In the genomic region with DNA sequence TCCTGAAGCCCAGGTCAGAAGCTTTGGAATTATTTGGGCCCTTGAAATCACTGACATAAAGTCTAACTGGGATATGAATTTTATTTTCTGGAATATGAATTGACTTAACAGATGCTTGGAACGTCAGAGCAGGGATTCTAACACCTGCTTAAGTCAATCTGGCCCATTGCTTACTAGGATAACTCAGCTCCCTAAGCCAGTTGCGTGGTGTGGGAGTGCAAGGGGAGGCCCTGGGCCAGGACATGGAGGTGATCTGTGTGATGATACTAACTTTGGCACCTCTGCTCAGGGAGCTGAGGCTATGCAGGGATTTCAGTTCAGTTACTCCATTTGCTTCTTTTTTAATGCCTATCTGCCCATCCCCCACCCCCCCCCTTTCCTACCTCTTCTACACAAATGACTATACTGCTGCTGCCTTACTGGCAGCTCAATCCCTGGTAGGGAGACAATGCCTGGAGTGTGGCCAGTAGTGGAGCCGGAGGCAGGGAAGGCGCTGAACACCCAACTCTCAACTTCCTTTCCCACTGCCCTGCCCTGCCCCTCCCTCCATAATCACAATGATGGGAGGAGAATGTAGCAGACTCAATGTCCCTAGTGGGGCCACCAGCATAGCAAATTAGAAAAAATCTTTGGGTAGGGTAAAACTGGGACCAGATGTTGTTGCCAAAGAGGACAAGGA, we compare ENCODE assay signal across 12 cellular contexts. TPM values are rescaled to one million over a fixed set of nuclear protein-coding genes. Genes with fewer than 3 reads are reported as not detected.
DNase-seq lines count a peak whose midpoint lies in the region; ATAC-seq, FAIRE-seq and TF ChIP-seq lines count a peak whose summit lies in the region.
"Had no signal": no experiment of that assay in that cellular context is flagged by ENCODE, and none has a peak within 500 bp of the region (broad histone marks: within the 10 kb centered on the region; RNA-seq: fewer than 3 reads in every experiment).

No MANE protein-coding gene starts in this region.

- H3K4me2 ChIP-seq in HepG2 (ENCODE audit: low read depth, low read length): no peak overlapping the region

- DNase-seq in right lobe of liver (no peak), HepG2 (ENCODE audit: low spot score) (no peak), fibroblast of pulmonary artery (ENCODE audit: low read depth) (peak; percentile 78), SKM-1 (lab: John Stamatoyannopoulos, UW; ENCODE audit: unreplicated experiment) (no peak), NAMALWA (ENCODE audit: low spot score) (no peak), SIG-M5 (lab: John Stamatoyannopoulos, UW) (no peak)
- DNase-seq: DMS79 treated with DMSO at 0.1 percent for 48 hours; endodermal cell; MM.1S; stimulated activated CD4-positive, alpha-beta T cell treated with anti-CD3 and anti-CD28 coated beads, Interleukin-12 subunit alpha, Interleukin-12 subunit beta, amount 100 ng/mL, for 4 hours had no signal

- intact Hi-C loops in right lobe of liver (cut with DNase I): no loop called here
- intact Hi-C loops in HepG2 (cut with micrococcal nuclease; ENCODE audit: unreplicated experiment): no loop called here

- H4K20me1 ChIP-seq in HepG2 (ENCODE audit: insufficient read depth, low read length): no peaks in the 10 kb centered on the region

- H3K27me3 ChIP-seq in right lobe of liver (no peaks in the 10 kb centered on the region), HepG2 (ENCODE audit: control insufficient read depth in 1 of 2, insufficient read depth in 2 of 2, low read length in 2 of 2) (no peaks in the 10 kb centered on the region), neutrophil (no peaks in the 10 kb centered on the region)

- H3K9ac ChIP-seq in HepG2 (ENCODE audit: insufficient read depth, low read depth, low read length): no peak overlapping the region

- H3K4me3 ChIP-seq in right lobe of liver (no peak overlapping the region), HepG2 (replicated peaks in 1 of 3; ENCODE audit: insufficient read depth in 1 of 3, low read depth in 2 of 3, low read length in 3 of 3) (no peak overlapping the region), fibroblast of pulmonary artery (replicated peaks; ENCODE audit: low read depth, low read length) (no peak overlapping the region), neutrophil (ENCODE audit: low read depth in 1 of 2, low read length in 1 of 2) (peak overlapping the region; percentile 22 to 50)

- no peak overlapping the region for H2AFZ ChIP-seq in HepG2 (ENCODE audit: low read length)

- TF ChIP-seq POLR2A in right lobe of liver (IDR thresholded peaks at IDR 0.05) (no peak), HepG2 (IDR thresholded peaks at IDR 0.05; ENCODE audit: insufficient read depth in 1 of 2, low read depth in 2 of 2, low read length in 2 of 2) (no peak)

- H3K27ac ChIP-seq in right lobe of liver (no peak overlapping the region), HepG2 (ENCODE audit: extremely low read length, insufficient read depth, low read length) (no peak overlapping the region), neutrophil (peak overlapping the region; percentile 90)

- no peak for TF ChIP-seq EP300 in HepG2 (IDR thresholded peaks at IDR 0.05; ENCODE audit: low read depth in 2 of 2, low read length in 2 of 2)
- no peak for TF ChIP-seq EP300 in HepG2 (CRISPR knock-in tag; IDR thresholded peaks at IDR 0.05; ENCODE audit: borderline replicate concordance)

- CTCF ChIA-PET in HepG2 (lab: Yijun Ruan, JAX; ENCODE audit: low intra/inter-chr PET ratio, low total read pairs): no interaction called here

- POLR2A ChIA-PET in HepG2 (lab: Yijun Ruan, JAX): no interaction called here

- in situ Hi-C loops in HepG2 (cut with HindIII; ENCODE audit: extremely low pct_ligation_motif_present, low pct_unique_long_range_greater_than_20kb): loop anchor here (5.0 kb wide), 1 partner anchor 38 kb away; a partner anchor contains a TSS

- H3K9me3 ChIP-seq in right lobe of liver: no peaks in the 10 kb centered on the region
- H3K9me3 ChIP-seq in HepG2 (ENCODE audit: low read length): no peaks in the 10 kb centered on the region
- no peaks in the 10 kb centered on the region for H3K9me3 ChIP-seq in neutrophil

- 64% methylated on average over 3 of the region's 4 CpGs for WGBS in right lobe of liver (ENCODE audit: insufficient coverage, low coverage, low lambda C conversion rate, missing lambda C conversion rate)
- WGBS in HepG2 (ENCODE audit: low lambda C conversion rate): 80% methylated on average over 4 of the region's 4 CpGs

- BruUV-seq in HepG2 (replicated peaks; lab: Mats Ljungman, UMichigan): no TSS peak

- ATAC-seq in right lobe of liver: peak in 3 of 4 donors; percentile 34 to 36 (median 36)
- ATAC-seq in HepG2: no peak
- ATAC-seq in HG03095 (IDR thresholded peaks at IDR 0.05; ENCODE audit: unreplicated experiment): no peak

- H3K36me3 ChIP-seq in right lobe of liver: no peaks in the 10 kb centered on the region
- no peaks in the 10 kb centered on the region for H3K36me3 ChIP-seq in HepG2 (replicated peaks in 1 of 2; ENCODE audit: control insufficient read depth in 1 of 2, insufficient read depth in 2 of 2, low read length in 2 of 2)
- H3K36me3 ChIP-seq in neutrophil: peaks cover 26% of the 10 kb centered on the region

- FAIRE-seq in HepG2 (lab: Jason Lieb, UNC): no peak

- no peak for TF ChIP-seq CTCF in right lobe of liver (IDR thresholded peaks at IDR 0.05)
- no peak for TF ChIP-seq CTCF in HepG2 (CRISPR knock-in tag; IDR thresholded peaks at IDR 0.05)
- TF ChIP-seq CTCF in fibroblast of pulmonary artery (IDR thresholded peaks at IDR 0.05; ENCODE audit: low read length, missing control alignments): no peak
- TF ChIP-seq CTCF in neutrophil (IDR thresholded peaks at IDR 0.05): no peak

- no peaks in the 10 kb centered on the region for H3K79me2 ChIP-seq in HepG2 (ENCODE audit: insufficient read depth, low read length)

- TF ChIP-seq RAD21 in HepG2 (CRISPR knock-in tag; IDR thresholded peaks at IDR 0.05): no peak

- H3K4me1 ChIP-seq in right lobe of liver: no peaks in the 10 kb centered on the region
- peaks cover 44% of the 10 kb centered on the region for H3K4me1 ChIP-seq in HepG2 (ENCODE audit: insufficient read depth, low read length)
- peaks cover 60 to 65% of the 10 kb centered on the region in 2 experiments for H3K4me1 ChIP-seq in neutrophil (ENCODE audit: control insufficient read depth in 1 of 2, insufficient read depth in 1 of 2, low read depth in 1 of 2, low read length in 1 of 2)

TF ChIP-seq in HepG2, 621 proteins besides CTCF, POLR2A, EP300 and RAD21:
- TF ChIP-seq ZFP36 (IDR thresholded peaks at IDR 0.05; ENCODE audit: borderline replicate concordance, low read depth, low read length, partially characterized antibody) (no peak), MED13 (CRISPR knock-in tag; IDR thresholded peaks at IDR 0.05) (no peak), CENPT (CRISPR knock-in tag; IDR thresholded peaks at IDR 0.05; ENCODE audit: low read depth) (no peak)
TF ChIP-seq in HepG2: peak in this region for 0.

RNA-seq across cellular contexts. Expression of a gene that starts 19.5 kb away (rescaled TPM):
- total RNA-seq in right lobe of liver (1 to 10 TPM in 4 of 6 experiments, under 1 TPM in 2; 0.43 to 2.2 (median 1.4) TPM), HepG2 (2016; rRNA removed; fragmentation: Illumina TruSeq; extraction: Trizol) (4.6 and 6.1 TPM in 2 replicates)
- 0.61 and 1.2 TPM in 2 replicates for total RNA-seq in HepG2 (2016; cell fraction: cytosol; rRNA removed; fragmentation: Illumina TruSeq; extraction: Trizol; ENCODE audit: low read depth)
- total RNA-seq in HepG2 (2016; cell fraction: insoluble cytoplasmic fraction; rRNA removed; fragmentation: Illumina TruSeq; extraction: Trizol): 4.0 and 4.3 TPM in 2 replicates
- 2.5 and 2.9 TPM in 2 replicates for total RNA-seq in HepG2 (2016; cell fraction: membrane; rRNA removed; fragmentation: Illumina TruSeq; extraction: Trizol)
- 4.0 and 4.7 TPM in 2 replicates for total RNA-seq in HepG2 (2016; cell fraction: nucleus; rRNA removed; fragmentation: Illumina TruSeq; extraction: Trizol)
- polyA plus RNA-seq in HepG2 (2011; rRNA removed): 2.6 TPM in 2 replicates
- 1.3 TPM in 2 replicates for polyA plus RNA-seq in HepG2 (2011; cell fraction: cytosol; rRNA removed)
- polyA plus RNA-seq in HepG2 (2011; cell fraction: nucleus; rRNA removed): 2.5 and 3.6 TPM in 2 replicates
- 1.7 and 2.4 TPM in 2 replicates for polyA plus RNA-seq in HepG2 (2012)
- polyA plus RNA-seq in HepG2 (2016; cell fraction: cytosol; fragmentation: Illumina TruSeq; extraction: Trizol; ENCODE audit: low read depth): 0.77 and 1.1 TPM in 2 replicates
- 2.2 and 3.8 TPM in 2 replicates for polyA plus RNA-seq in HepG2 (2016; cell fraction: insoluble cytoplasmic fraction; fragmentation: Illumina TruSeq; extraction: Trizol; ENCODE audit: low read depth)
- polyA plus RNA-seq in HepG2 (2016; cell fraction: membrane; fragmentation: Illumina TruSeq; extraction: Trizol; ENCODE audit: low read depth): 1.9 and 2.0 TPM in 2 replicates
- 6.2 and 10.3 TPM in 2 replicates for polyA plus RNA-seq in HepG2 (2016; cell fraction: nucleus; fragmentation: Illumina TruSeq; extraction: Trizol; ENCODE audit: insufficient read depth, low read depth)
- polyA minus RNA-seq in HepG2 (2011; rRNA and poly(A)+ RNA removed; ENCODE audit: low replicate concordance): 4.9 and 8.9 TPM in 2 replicates
- polyA minus RNA-seq in HepG2 (2011; cell fraction: cytosol; rRNA and poly(A)+ RNA removed): 1.6 TPM in 1 of 2 replicates, not detected in the other
- 6.2 and 9.3 TPM in 2 replicates for polyA minus RNA-seq in HepG2 (2011; cell fraction: nucleus; rRNA and poly(A)+ RNA removed)

RNA-seq across cellular contexts. Expression of a gene that starts 36.0 kb away (rescaled TPM):
- total RNA-seq in right lobe of liver (10 to 100 TPM in 2 of 6 experiments, 1 to 10 TPM in 4; 3.9 to 11.6 (median 5.1) TPM), HepG2 (2016; rRNA removed; fragmentation: Illumina TruSeq; extraction: Trizol) (14.3 and 20.0 TPM in 2 replicates)
- 1.8 and 2.2 TPM in 2 replicates for total RNA-seq in HepG2 (2016; cell fraction: cytosol; rRNA removed; fragmentation: Illumina TruSeq; extraction: Trizol; ENCODE audit: low read depth)
- 13.8 and 19.4 TPM in 2 replicates for total RNA-seq in HepG2 (2016; cell fraction: insoluble cytoplasmic fraction; rRNA removed; fragmentation: Illumina TruSeq; extraction: Trizol)
- total RNA-seq in HepG2 (2016; cell fraction: membrane; rRNA removed; fragmentation: Illumina TruSeq; extraction: Trizol): 5.0 and 6.5 TPM in 2 replicates
- total RNA-seq in HepG2 (2016; cell fraction: nucleus; rRNA removed; fragmentation: Illumina TruSeq; extraction: Trizol): 13.8 TPM in 2 replicates
- 3.2 and 4.0 TPM in 2 replicates for polyA plus RNA-seq in HepG2 (2011; rRNA removed)
- polyA plus RNA-seq in HepG2 (2011; cell fraction: cytosol; rRNA removed): 1.7 and 2.4 TPM in 2 replicates
- polyA plus RNA-seq in HepG2 (2011; cell fraction: nucleus; rRNA removed): 4.0 and 5.2 TPM in 2 replicates
- polyA plus RNA-seq in HepG2 (2012): 4.6 and 6.6 TPM in 2 replicates
- 0.71 and 0.80 TPM in 2 replicates for polyA plus RNA-seq in HepG2 (2016; cell fraction: cytosol; fragmentation: Illumina TruSeq; extraction: Trizol; ENCODE audit: low read depth)
- 13.4 and 14.2 TPM in 2 replicates for polyA plus RNA-seq in HepG2 (2016; cell fraction: insoluble cytoplasmic fraction; fragmentation: Illumina TruSeq; extraction: Trizol; ENCODE audit: low read depth)
- 1.7 and 2.0 TPM in 2 replicates for polyA plus RNA-seq in HepG2 (2016; cell fraction: membrane; fragmentation: Illumina TruSeq; extraction: Trizol; ENCODE audit: low read depth)
- 14.9 and 15.2 TPM in 2 replicates for polyA plus RNA-seq in HepG2 (2016; cell fraction: nucleus; fragmentation: Illumina TruSeq; extraction: Trizol; ENCODE audit: insufficient read depth, low read depth)
- 5.0 and 17.2 TPM in 2 replicates for polyA minus RNA-seq in HepG2 (2011; rRNA and poly(A)+ RNA removed; ENCODE audit: low replicate concordance)
- 4.1 and 4.2 TPM in 2 replicates for polyA minus RNA-seq in HepG2 (2011; cell fraction: cytosol; rRNA and poly(A)+ RNA removed)
- polyA minus RNA-seq in HepG2 (2011; cell fraction: nucleus; rRNA and poly(A)+ RNA removed): 15.5 and 16.4 TPM in 2 replicates

Comparison
In these comparisons a context has a peak if more than half of its experiments do, and no peak if none do; other contexts are left out.
1. ATAC-seq: peak in right lobe of liver (3 of 4); none in HepG2 (single experiment) and HG03095 (single experiment).
2. H3K4me3 ChIP-seq: peak in neutrophil (2 of 2); none in right lobe of liver (0 of 3), HepG2 (0 of 3) and fibroblast of pulmonary artery (single experiment).